In the genomic region with DNA sequence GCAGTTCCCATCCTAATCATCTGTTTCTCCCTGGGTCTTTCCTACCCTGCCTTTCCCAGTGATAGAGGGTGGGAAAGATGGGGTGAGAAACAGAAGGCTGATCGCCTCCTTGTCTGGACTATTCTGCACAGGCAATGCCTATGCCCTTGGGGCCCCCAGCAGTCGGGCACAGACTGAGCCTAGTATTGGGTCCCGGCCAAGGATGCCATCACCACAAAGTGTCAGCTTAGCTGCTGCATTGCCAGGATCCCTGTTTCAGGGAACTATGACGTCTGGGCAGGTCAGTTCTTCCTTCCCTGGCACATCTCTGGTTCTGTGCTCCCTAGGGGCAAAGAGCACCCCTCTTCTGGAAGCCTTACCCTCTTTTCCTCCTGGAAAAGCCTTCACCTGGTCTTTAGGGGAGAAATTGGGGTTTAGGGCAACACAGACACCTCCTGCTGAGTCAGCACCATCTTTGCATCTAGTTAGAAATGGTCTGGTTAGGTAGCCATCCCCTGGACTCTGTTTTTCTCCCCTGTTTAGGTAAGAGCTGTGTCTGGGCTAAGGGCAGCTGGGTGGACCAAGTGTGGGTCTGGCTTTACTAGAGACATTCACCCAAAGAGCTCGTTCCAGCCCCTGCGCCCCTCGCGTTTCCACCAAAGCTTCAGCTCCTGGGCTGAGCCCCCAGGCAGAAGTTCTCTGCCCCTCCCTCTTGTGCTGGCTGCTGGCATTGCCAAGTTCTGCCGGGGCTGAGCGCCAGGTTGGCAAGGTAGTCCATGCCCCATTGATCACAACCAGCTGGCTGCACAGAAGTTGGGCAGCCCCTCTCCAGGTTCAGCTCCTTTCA, we compare ENCODE assay signal across 14 cellular contexts. TPM values are rescaled to one million over a fixed set of nuclear protein-coding genes. Genes with fewer than 3 reads are reported as not detected.
DNase-seq lines count a peak whose midpoint lies in the region; ATAC-seq, FAIRE-seq and TF ChIP-seq lines count a peak whose summit lies in the region.
"Had no signal": no experiment of that assay in that cellular context is flagged by ENCODE, and none has a peak within 500 bp of the region (broad histone marks: within the 10 kb centered on the region; RNA-seq: fewer than 3 reads in every experiment).

No MANE protein-coding gene starts in this region.

- peak overlapping the region; percentile 44; the same call in 1 of the 2 replicates for H3K18ac ChIP-seq in IMR-90 (ENCODE audit: low read depth, low read length)

- TF ChIP-seq POLR2A in IMR-90 (IDR thresholded peaks at IDR 0.05; ENCODE audit: low read depth, low read length): no peak
- TF ChIP-seq POLR2A in HepG2 (IDR thresholded peaks at IDR 0.05; ENCODE audit: insufficient read depth in 1 of 2, low read depth in 2 of 2, low read length in 2 of 2): no peak

- H3K23ac ChIP-seq in IMR-90 (ENCODE audit: low read depth, low read length): peak overlapping the region; percentile 51

- peak overlapping the region; percentile 48 for H2AFZ ChIP-seq in IMR-90 (replicated peaks; ENCODE audit: low read length, poor library complexity)
- no peak overlapping the region for H2AFZ ChIP-seq in HepG2 (ENCODE audit: low read length)

- peaks cover 14% of the 10 kb centered on the region for H3K4me1 Mint-ChIP-seq in stimulated activated effector memory CD8-positive, alpha-beta T cell treated with anti-CD3 and anti-CD28 coated beads, Interleukin-12 subunit alpha, Interleukin-12 subunit beta, amount 100 ng/mL, for 72 hours

- no peak overlapping the region for H3K56ac ChIP-seq in IMR-90 (ENCODE audit: extremely low read depth, insufficient read depth, low read length)

- H3K27ac Mint-ChIP-seq in stimulated activated effector memory CD8-positive, alpha-beta T cell treated with anti-CD3 and anti-CD28 coated beads, Interleukin-12 subunit alpha, Interleukin-12 subunit beta, amount 100 ng/mL, for 72 hours: no peak overlapping the region

- peaks cover 68% of the 10 kb centered on the region for H3K27me3 ChIP-seq in IMR-90 (ENCODE audit: control insufficient read depth, insufficient read depth, low read length)
- H3K27me3 ChIP-seq in HepG2 (ENCODE audit: control insufficient read depth in 1 of 2, insufficient read depth in 2 of 2, low read length in 2 of 2): peaks cover 8 to 81% of the 10 kb centered on the region in 2 experiments; a peak in 4 of 5 replicates

- no peak overlapping the region for H3K14ac ChIP-seq in IMR-90 (replicated peaks; ENCODE audit: low read depth, low read length)

- H3K9ac ChIP-seq in IMR-90 (ENCODE audit: low read depth, low read length): peak overlapping the region; percentile 32; the same call in 1 of the 2 replicates
- no peak overlapping the region for H3K9ac ChIP-seq in HepG2 (ENCODE audit: insufficient read depth, low read depth, low read length)

- peak overlapping the region; percentile 65 for H3K4me3 Mint-ChIP-seq in stimulated activated effector memory CD8-positive, alpha-beta T cell treated with anti-CD3 and anti-CD28 coated beads, Interleukin-12 subunit alpha, Interleukin-12 subunit beta, amount 100 ng/mL, for 72 hours

- peak overlapping the region; percentile 36 for H2BK120ac ChIP-seq in IMR-90 (ENCODE audit: low read depth, low read length)

- H3K4me2 ChIP-seq in IMR-90 (ENCODE audit: low read depth, low read length) (peak overlapping the region; percentile 48; the same call in 1 of the 2 replicates), HepG2 (ENCODE audit: low read depth, low read length) (no peak overlapping the region)

- BruUV-seq in IMR-90 (replicated peaks; lab: Mats Ljungman, UMichigan) (no TSS peak), HepG2 (replicated peaks; lab: Mats Ljungman, UMichigan) (no TSS peak)

- H3K9me3 ChIP-seq in IMR-90 (ENCODE audit: control insufficient read depth, insufficient read depth, low read length) (no peaks in the 10 kb centered on the region; the same call in 1 of the 2 replicates), HepG2 (ENCODE audit: low read length) (no peaks in the 10 kb centered on the region)

- FAIRE-seq in HepG2 (lab: Jason Lieb, UNC): no peak
- FAIRE-seq: endothelial cell of umbilical vein had no signal

- no peak for TF ChIP-seq CTCF in IMR-90 (conservative IDR thresholded peaks at IDR 0.05; ENCODE audit: low read depth, low read length)
- no peak for TF ChIP-seq CTCF in HepG2 (CRISPR knock-in tag; IDR thresholded peaks at IDR 0.05)

- peak overlapping the region; percentile 85 for H2AK5ac ChIP-seq in IMR-90 (ENCODE audit: low read depth, low read length)

- H3K27ac ChIP-seq in IMR-90 (ENCODE audit: insufficient read depth, low read length) (no peak overlapping the region), HepG2 (ENCODE audit: extremely low read length, insufficient read depth, low read length) (no peak overlapping the region)

- ATAC-seq in IMR-90 (ENCODE audit: low read depth): no peak
- no peak for ATAC-seq in HepG2
- ATAC-seq in stimulated activated effector memory CD8-positive, alpha-beta T cell treated with anti-CD3 and anti-CD28 coated beads, Interleukin-12 subunit alpha, Interleukin-12 subunit beta, amount 100 ng/mL, for 72 hours: no peak
- no peak for ATAC-seq in HG02938 (IDR thresholded peaks at IDR 0.05; ENCODE audit: unreplicated experiment)
- ATAC-seq in GM21825 (IDR thresholded peaks at IDR 0.05; ENCODE audit: unreplicated experiment): no peak
- no peak for ATAC-seq in GM18519 (IDR thresholded peaks at IDR 0.05; ENCODE audit: low FRiP score, unreplicated experiment)

- H3K79me1 ChIP-seq in IMR-90 (ENCODE audit: low read depth in 1 of 2, low read length in 2 of 2): no peaks in the 10 kb centered on the region

- no peaks in the 10 kb centered on the region; the same call in 1 of the 2 replicates for H3K36me3 ChIP-seq in IMR-90 (ENCODE audit: control insufficient read depth, insufficient read depth, low read length)
- no peaks in the 10 kb centered on the region for H3K36me3 ChIP-seq in HepG2 (replicated peaks in 1 of 2; ENCODE audit: control insufficient read depth in 1 of 2, insufficient read depth in 2 of 2, low read length in 2 of 2)

- no peaks in the 10 kb centered on the region for H3K79me2 ChIP-seq in HepG2 (ENCODE audit: insufficient read depth, low read length)

- TF ChIP-seq RAD21 in IMR-90 (IDR thresholded peaks at IDR 0.05; ENCODE audit: low read length) (no peak), HepG2 (CRISPR knock-in tag; IDR thresholded peaks at IDR 0.05) (no peak)

- POLR2A ChIA-PET in IMR-90 (lab: Charles Lee; ENCODE audit: unreplicated experiment): interaction anchor here (1.4 kb wide), 1 partner anchor 214 kb away, joined by 3 read pairs; no protein-coding TSS in a partner anchor
- POLR2A ChIA-PET in HepG2 (lab: Yijun Ruan, JAX): no interaction called here

- no peak for DNase-seq in IMR-90
- peak in 32 of 58 donors; percentile 10 to 73 (median 35) for DNase-seq in anterior cingulate cortex (lab: John Stamatoyannopoulos, UW)
- no peak for DNase-seq in HepG2 (ENCODE audit: low spot score)
- no peak for DNase-seq in stimulated activated effector memory CD8-positive, alpha-beta T cell treated with anti-CD3 and anti-CD28 coated beads, Interleukin-12 subunit alpha, Interleukin-12 subunit beta, amount 100 ng/mL, for 72 hours (ENCODE audit: low spot score in 2 of 2)
- DNase-seq: amniotic stem cell; DMS153; NCI-H1417 treated with DMSO at 0.1 percent for 48 hours; stimulated activated CD4-positive, alpha-beta T cell treated with anti-CD3 and anti-CD28 coated beads, Interleukin-4, amount 100 ng/mL, for 4 hours; T-helper 2 cell had no signal

- intact Hi-C loops in IMR-90 (cut with micrococcal nuclease): loop anchor here (1.0 to 5.0 kb wide), 3 partner anchors 36 to 213 kb away; a partner anchor contains a TSS
- intact Hi-C loops in HepG2 (cut with micrococcal nuclease; ENCODE audit: unreplicated experiment): no loop called here

- H2BK20ac ChIP-seq in IMR-90 (ENCODE audit: low read depth, low read length): peak overlapping the region; percentile 48; the same call in 1 of the 2 replicates

- dilution Hi-C loops in IMR-90 (cut with HindIII; ENCODE audit: low sequenced_read_pairs, unreplicated experiment): loop anchor here (25.0 kb wide), 1 partner anchor 436 kb away; no protein-coding TSS in a partner anchor

- H3K4ac ChIP-seq in IMR-90 (ENCODE audit: low read depth, low read length): peak overlapping the region; percentile 65

- H4K8ac ChIP-seq in IMR-90 (ENCODE audit: low read depth in 2 of 2, low read length in 2 of 2): no peak overlapping the region

- H3K4me3 ChIP-seq in IMR-90 (ENCODE audit: insufficient read depth, low read depth, low read length): peak overlapping the region; percentile 47; the same call in 1 of the 2 replicates
- H3K4me3 ChIP-seq in HepG2 (replicated peaks in 1 of 3; ENCODE audit: insufficient read depth in 1 of 3, low read depth in 2 of 3, low read length in 3 of 3): no peak overlapping the region

- H4K20me1 ChIP-seq in IMR-90 (ENCODE audit: insufficient read depth, low read length) (peaks cover 4% of the 10 kb centered on the region; the same call in 1 of the 2 replicates), HepG2 (ENCODE audit: insufficient read depth, low read length) (no peaks in the 10 kb centered on the region)

- no peak overlapping the region for H2AK9ac ChIP-seq in IMR-90 (replicated peaks; ENCODE audit: low read depth, low read length, poor library complexity)

- peak overlapping the region; percentile 68; the same call in 2 of the 3 replicates for H2BK15ac ChIP-seq in IMR-90 (ENCODE audit: low read depth, low read length)

- in situ Hi-C loops in IMR-90 (cut with MboI; ENCODE audit: low sequenced_read_pairs) (loop anchor here (5.0 kb wide), 1 partner anchor 214 kb away; no protein-coding TSS in a partner anchor), HepG2 (cut with HindIII; ENCODE audit: extremely low pct_ligation_motif_present, low pct_unique_long_range_greater_than_20kb) (no loop called here)

- WGBS in IMR-90 (ENCODE audit: extremely low coverage in 2 of 2, insufficient read length in 1 of 2), 2 experiments: 60% methylated on average over 7 of the region's 10 CpGs; no CpG with 5 or more reads in 1 of the 2 experiments
- WGBS in HepG2 (ENCODE audit: low lambda C conversion rate): 35% methylated on average over 6 of the region's 10 CpGs

- CTCF ChIA-PET in IMR-90 (lab: Yijun Ruan, JAX): interaction anchor here (0.6 to 1.2 kb wide), 2 partner anchors 36 to 39 kb away, joined by 4 to 6 read pairs; no protein-coding TSS in a partner anchor
- CTCF ChIA-PET in HepG2 (lab: Yijun Ruan, JAX; ENCODE audit: low intra/inter-chr PET ratio, low total read pairs): no interaction called here

- peak overlapping the region; percentile 49; the same call in 1 of the 2 replicates for H4K91ac ChIP-seq in IMR-90 (ENCODE audit: insufficient read depth, low read depth, low read length)

- H3K9me3 Mint-ChIP-seq in stimulated activated effector memory CD8-positive, alpha-beta T cell treated with anti-CD3 and anti-CD28 coated beads, Interleukin-12 subunit alpha, Interleukin-12 subunit beta, amount 100 ng/mL, for 72 hours: no peaks in the 10 kb centered on the region

- H3K36me3 Mint-ChIP-seq in stimulated activated effector memory CD8-positive, alpha-beta T cell treated with anti-CD3 and anti-CD28 coated beads, Interleukin-12 subunit alpha, Interleukin-12 subunit beta, amount 100 ng/mL, for 72 hours: no peaks in the 10 kb centered on the region

- TF ChIP-seq EP300 in HepG2 (IDR thresholded peaks at IDR 0.05; ENCODE audit: low read depth in 2 of 2, low read length in 2 of 2): no peak
- TF ChIP-seq EP300 in HepG2 (CRISPR knock-in tag; IDR thresholded peaks at IDR 0.05; ENCODE audit: borderline replicate concordance): no peak

- H4K5ac ChIP-seq in IMR-90 (ENCODE audit: low read depth, low read length): peak overlapping the region; percentile 37; the same call in 1 of the 2 replicates

- no peak overlapping the region for H2BK5ac ChIP-seq in IMR-90 (ENCODE audit: low read depth, low read length, poor library complexity, severe bottlenecking)

- H3K4me1 ChIP-seq in IMR-90 (ENCODE audit: control insufficient read depth, insufficient read depth, low read length) (peaks cover 9% of the 10 kb centered on the region), HepG2 (ENCODE audit: insufficient read depth, low read length) (no peaks in the 10 kb centered on the region)

- peaks cover under 1% of the 10 kb centered on the region; the same call in 1 of the 2 replicates for H3K9me1 ChIP-seq in IMR-90 (ENCODE audit: insufficient read depth, low read length)

RNA-seq across cellular contexts. Expression of a gene that starts 2.0 kb away (rescaled TPM):
- total RNA-seq in IMR-90 (2012; rRNA removed) (under 0.01 TPM in 2 replicates), HepG2 (2016; rRNA removed; fragmentation: Illumina TruSeq; extraction: Trizol) (not detected in 2 replicates)
- polyA plus RNA-seq in IMR-90 (2012; rRNA removed) (0.39 and 0.60 TPM in 2 replicates), HepG2 (2011; rRNA removed) (not detected in 2 replicates)
- polyA plus RNA-seq in IMR-90 (2012; cell fraction: cytosol; rRNA removed): 0.30 and 1.3 TPM in 2 replicates
- polyA plus RNA-seq in IMR-90 (2012; cell fraction: nucleus; rRNA removed; ENCODE audit: low replicate concordance): 0.39 and 0.83 TPM in 2 replicates
- not detected in 2 replicates for total RNA-seq in HepG2 (2016; cell fraction: cytosol; rRNA removed; fragmentation: Illumina TruSeq; extraction: Trizol; ENCODE audit: low read depth)
- total RNA-seq in HepG2 (2016; cell fraction: insoluble cytoplasmic fraction; rRNA removed; fragmentation: Illumina TruSeq; extraction: Trizol): not detected in 2 replicates
- not detected in 2 replicates for total RNA-seq in HepG2 (2016; cell fraction: membrane; rRNA removed; fragmentation: Illumina TruSeq; extraction: Trizol)
- total RNA-seq in HepG2 (2016; cell fraction: nucleus; rRNA removed; fragmentation: Illumina TruSeq; extraction: Trizol): not detected in 2 replicates
- polyA plus RNA-seq in HepG2 (2011; cell fraction: cytosol; rRNA removed): not detected in 2 replicates
- not detected in 2 replicates for polyA plus RNA-seq in HepG2 (2011; cell fraction: nucleus; rRNA removed)
- not detected in 2 replicates for polyA plus RNA-seq in HepG2 (2012)
- polyA plus RNA-seq in HepG2 (2016; cell fraction: cytosol; fragmentation: Illumina TruSeq; extraction: Trizol; ENCODE audit: low read depth): not detected in 2 replicates
- polyA plus RNA-seq in HepG2 (2016; cell fraction: insoluble cytoplasmic fraction; fragmentation: Illumina TruSeq; extraction: Trizol; ENCODE audit: low read depth): not detected in 2 replicates
- not detected in 2 replicates for polyA plus RNA-seq in HepG2 (2016; cell fraction: membrane; fragmentation: Illumina TruSeq; extraction: Trizol; ENCODE audit: low read depth)
- polyA plus RNA-seq in HepG2 (2016; cell fraction: nucleus; fragmentation: Illumina TruSeq; extraction: Trizol; ENCODE audit: insufficient read depth, low read depth): not detected in 2 replicates
- not detected in 2 replicates for polyA minus RNA-seq in HepG2 (2011; rRNA and poly(A)+ RNA removed; ENCODE audit: low replicate concordance)
- polyA minus RNA-seq in HepG2 (2011; cell fraction: cytosol; rRNA and poly(A)+ RNA removed): not detected in 2 replicates
- not detected in 2 replicates for polyA minus RNA-seq in HepG2 (2011; cell fraction: nucleus; rRNA and poly(A)+ RNA removed)
- total RNA-seq: activated CD8-positive, alpha-beta memory T cell treated with anti-CD3 and anti-CD28 coated beads for 36 hours; endothelial cell of umbilical vein had no signal
- polyA plus RNA-seq: endothelial cell of umbilical vein had no signal

RNA-seq across cellular contexts. Expression of a gene that starts 22.0 kb away (rescaled TPM):
- 3.0 and 3.1 TPM in 2 replicates for total RNA-seq in IMR-90 (2012; rRNA removed)
- polyA plus RNA-seq in IMR-90 (2012; rRNA removed): 4.7 and 5.0 TPM in 2 replicates
- polyA plus RNA-seq in IMR-90 (2012; cell fraction: cytosol; rRNA removed): 3.3 and 6.1 TPM in 2 replicates
- 9.5 and 11.7 TPM in 2 replicates for polyA plus RNA-seq in IMR-90 (2012; cell fraction: nucleus; rRNA removed; ENCODE audit: low replicate concordance)
- 0.02 TPM in 1 of 2 replicates, not detected in the other for total RNA-seq in HepG2 (2016; rRNA removed; fragmentation: Illumina TruSeq; extraction: Trizol)
- not detected in 2 replicates for total RNA-seq in HepG2 (2016; cell fraction: cytosol; rRNA removed; fragmentation: Illumina TruSeq; extraction: Trizol; ENCODE audit: low read depth)
- total RNA-seq in HepG2 (2016; cell fraction: insoluble cytoplasmic fraction; rRNA removed; fragmentation: Illumina TruSeq; extraction: Trizol): not detected in 2 replicates
- total RNA-seq in HepG2 (2016; cell fraction: membrane; rRNA removed; fragmentation: Illumina TruSeq; extraction: Trizol): not detected in 2 replicates
- total RNA-seq in HepG2 (2016; cell fraction: nucleus; rRNA removed; fragmentation: Illumina TruSeq; extraction: Trizol): not detected in 2 replicates
- polyA plus RNA-seq in HepG2 (2011; rRNA removed): 0.01 TPM in 1 of 2 replicates, not detected in the other
- polyA plus RNA-seq in HepG2 (2011; cell fraction: cytosol; rRNA removed): not detected in 2 replicates
- polyA plus RNA-seq in HepG2 (2011; cell fraction: nucleus; rRNA removed): not detected in 2 replicates
- not detected in 2 replicates for polyA plus RNA-seq in HepG2 (2012)
- polyA plus RNA-seq in HepG2 (2016; cell fraction: cytosol; fragmentation: Illumina TruSeq; extraction: Trizol; ENCODE audit: low read depth): not detected in 2 replicates
- polyA plus RNA-seq in HepG2 (2016; cell fraction: insoluble cytoplasmic fraction; fragmentation: Illumina TruSeq; extraction: Trizol; ENCODE audit: low read depth): not detected in 2 replicates
- not detected in 2 replicates for polyA plus RNA-seq in HepG2 (2016; cell fraction: membrane; fragmentation: Illumina TruSeq; extraction: Trizol; ENCODE audit: low read depth)
- polyA plus RNA-seq in HepG2 (2016; cell fraction: nucleus; fragmentation: Illumina TruSeq; extraction: Trizol; ENCODE audit: insufficient read depth, low read depth): not detected in 2 replicates
- 0.63 TPM in 1 of 2 replicates, not detected in the other for polyA minus RNA-seq in HepG2 (2011; rRNA and poly(A)+ RNA removed; ENCODE audit: low replicate concordance)
- polyA minus RNA-seq in HepG2 (2011; cell fraction: cytosol; rRNA and poly(A)+ RNA removed): not detected in 2 replicates
- not detected in 2 replicates for polyA minus RNA-seq in HepG2 (2011; cell fraction: nucleus; rRNA and poly(A)+ RNA removed)
- total RNA-seq: activated CD8-positive, alpha-beta memory T cell treated with anti-CD3 and anti-CD28 coated beads for 36 hours; endothelial cell of umbilical vein had no signal

Comparison
In these comparisons a context has a peak if more than half of its experiments do, and no peak if none do; other contexts are left out.
1. DNase-seq: peak in anterior cingulate cortex (32 of 58); none in IMR-90 (single experiment), HepG2 (single experiment) and stimulated activated effector memory CD8-positive, alpha-beta T cell treated with anti-CD3 and anti-CD28 coated beads, Interleukin-12 subunit alpha, Interleukin-12 subunit beta, amount 100 ng/mL, for 72 hours (0 of 2).